In genomic region chr2:16302969-16303592, GRCh38 we compare ENCODE assay signal across 17 cellular contexts.
DNase-seq lines count a peak whose midpoint lies in the region; ATAC-seq and TF ChIP-seq lines count a peak whose summit lies in the region.
"Had no signal": no experiment of that assay in that cellular context is flagged by ENCODE, and none has a peak within 500 bp of the region (broad histone marks: within the 10 kb centered on the region; RNA-seq: fewer than 3 reads in every experiment).

No MANE protein-coding gene starts in this region.

- H3K36me3 Mint-ChIP-seq in T-helper 1 cell treated with Interleukin-12 subunit alpha and Interleukin-12 subunit beta and Interleukin-4 antibody, amounts not matched to agents 30 μg/mL and 1 μg/mL, for 36 hours (ENCODE audit: low read depth) = no peaks in the 10 kb centered on the region
- H3K36me3 Mint-ChIP-seq in WTC11 (peaks cover 8% of the 10 kb centered on the region; the same call in 1 of the 2 replicates), neural crest cell (ENCODE audit: low read depth) (no peaks in the 10 kb centered on the region)

- peaks cover 9% of the 10 kb centered on the region for H3K4me1 Mint-ChIP-seq in T-helper 1 cell treated with Interleukin-12 subunit alpha and Interleukin-12 subunit beta and Interleukin-4 antibody, amounts not matched to agents 30 μg/mL and 1 μg/mL, for 36 hours (ENCODE audit: low read depth)
- H3K4me1 Mint-ChIP-seq in WTC11 (peaks cover 25% of the 10 kb centered on the region), neural crest cell (peaks cover 18% of the 10 kb centered on the region)

- peaks cover 8% of the 10 kb centered on the region for H3K27me3 Mint-ChIP-seq in T-helper 1 cell treated with Interleukin-12 subunit alpha and Interleukin-12 subunit beta and Interleukin-4 antibody, amounts not matched to agents 30 μg/mL and 1 μg/mL, for 36 hours (ENCODE audit: low read depth)
- H3K27me3 Mint-ChIP-seq in WTC11 (ENCODE audit: low read depth) = no peaks in the 10 kb centered on the region
- no peaks in the 10 kb centered on the region for H3K27me3 Mint-ChIP-seq in neural crest cell (ENCODE audit: low read depth)

- TF ChIP-seq CTCF in WTC11 (IDR thresholded peaks at IDR 0.05) (no peak), neural crest cell (conservative IDR thresholded peaks at IDR 0.05) (no peak), GM10266 (IDR thresholded peaks at IDR 0.05; ENCODE audit: control insufficient read depth, insufficient read depth, low read depth, missing control alignments) (no peak)

- DNase-seq in T-helper 1 cell (no peak), WTC11 (ENCODE audit: low spot score) (no peak), neural crest cell (ENCODE audit: low read depth, low spot score) (no peak), T-helper 9 cell (no peak), iPS-NIHi11 (ENCODE audit: low spot score) (no peak), GM10266 (ENCODE audit: extremely low spot score) (no peak)
- DNase-seq: 8988T; activated B cell treated with CpG ODN at 0.5 μM for 24 hours; activated CD8-positive, alpha-beta memory T cell treated with anti-CD3 and anti-CD28 coated beads, Interleukin-2, amount 50 U/mL, for 48 hours; amniotic stem cell; islet precursor cell; SJCRH30; stimulated activated CD4-positive, alpha-beta T cell treated with anti-CD3 and anti-CD28 coated beads, Interleukin-15, amount 100 ng/mL, for 24 hours; tibial artery had no signal

- peaks cover 15% of the 10 kb centered on the region for H3K4me1 ChIP-seq in HUES6 (ENCODE audit: control insufficient read depth, insufficient read depth, low read length)
- H3K4me1 ChIP-seq: SJCRH30, tibial artery had no signal

- POLR2A ChIA-PET in WTC11 (lab: Charles Lee) = interaction anchor here (1.1 kb wide), 1 partner anchor 84 kb away, joined by 3 read pairs; no protein-coding TSS in a partner anchor

- H3K4me3 ChIP-seq in HUES6 (ENCODE audit: low read depth, low read length) = no peak overlapping the region
- H3K4me3 ChIP-seq: SJCRH30, tibial artery had no signal

- CTCF ChIA-PET in WTC11 (lab: Charles Lee) = interaction anchor here (0.7 to 2.2 kb wide), 12 partner anchors 10 to 364 kb away, joined by 3 to 15 read pairs (median 3); partner anchors contain the start of gene MYCN

- H3K9ac ChIP-seq in HUES6 (ENCODE audit: low read length) = peak overlapping the region; percentile 0

- no peak overlapping the region for H3K27ac ChIP-seq in HUES6 (ENCODE audit: low read depth, low read length)
- H3K27ac ChIP-seq: epithelial cell of prostate, SJCRH30, tibial artery had no signal

- peaks cover 14% of the 10 kb centered on the region for H3K9me3 ChIP-seq in HUES6 (ENCODE audit: control insufficient read depth, insufficient read depth, low read depth, low read length)
- H3K9me3 ChIP-seq: tibial artery had no signal

- no peaks in the 10 kb centered on the region for H3K27me3 ChIP-seq in HUES6 (ENCODE audit: control insufficient read depth, insufficient read depth, low read length)
- H3K27me3 ChIP-seq: SJCRH30, tibial artery had no signal

- no peaks in the 10 kb centered on the region for H3K9me3 Mint-ChIP-seq in T-helper 1 cell treated with Interleukin-12 subunit alpha and Interleukin-12 subunit beta and Interleukin-4 antibody, amounts not matched to agents 30 μg/mL and 1 μg/mL, for 36 hours
- H3K9me3 Mint-ChIP-seq in WTC11 = peaks cover 24% of the 10 kb centered on the region
- H3K9me3 Mint-ChIP-seq in neural crest cell = peaks cover 5% of the 10 kb centered on the region

- H3K36me3 ChIP-seq in HUES6 (ENCODE audit: control insufficient read depth, insufficient read depth, low read length) = no peaks in the 10 kb centered on the region
- H3K36me3 ChIP-seq: SJCRH30, tibial artery had no signal

- peak; percentile 46 for ATAC-seq in WTC11

- no peak overlapping the region for H3K27ac Mint-ChIP-seq in T-helper 1 cell treated with Interleukin-12 subunit alpha and Interleukin-12 subunit beta and Interleukin-4 antibody, amounts not matched to agents 30 μg/mL and 1 μg/mL, for 36 hours
- H3K27ac Mint-ChIP-seq in WTC11 (no peak overlapping the region; the same call in 1 of the 2 replicates), neural crest cell (ENCODE audit: unreplicated experiment) (peak overlapping the region; percentile 90)
- H3K27ac Mint-ChIP-seq: activated B cell treated with CpG ODN at 0.5 μM for 24 hours had no signal

- H3K4me3 Mint-ChIP-seq in T-helper 1 cell treated with Interleukin-12 subunit alpha and Interleukin-12 subunit beta and Interleukin-4 antibody, amounts not matched to agents 30 μg/mL and 1 μg/mL, for 36 hours = peak overlapping the region; percentile 69
- H3K4me3 Mint-ChIP-seq in WTC11 = no peak overlapping the region
- H3K4me3 Mint-ChIP-seq in neural crest cell = no peak overlapping the region
- H3K4me3 Mint-ChIP-seq: activated B cell treated with CpG ODN at 0.5 μM for 24 hours had no signal

TF ChIP-seq in WTC11, 78 proteins besides CTCF, POLR2A, EP300 and RAD21:
- TF ChIP-seq ESRRA (CRISPR knock-in tag; IDR thresholded peaks at IDR 0.05; ENCODE audit: borderline replicate concordance) = no peak
- TF ChIP-seq ZNF423 (CRISPR knock-in tag; IDR thresholded peaks at IDR 0.05) = no peak
- no peak for TF ChIP-seq USF1 (CRISPR knock-in tag; IDR thresholded peaks at IDR 0.05)
- 0 out of 2 replicates have a peak, but pooled peaks have one; percentile 27 for TF ChIP-seq ETV6 (CRISPR knock-in tag; IDR thresholded peaks at IDR 0.05)
